In the genomic region with DNA sequence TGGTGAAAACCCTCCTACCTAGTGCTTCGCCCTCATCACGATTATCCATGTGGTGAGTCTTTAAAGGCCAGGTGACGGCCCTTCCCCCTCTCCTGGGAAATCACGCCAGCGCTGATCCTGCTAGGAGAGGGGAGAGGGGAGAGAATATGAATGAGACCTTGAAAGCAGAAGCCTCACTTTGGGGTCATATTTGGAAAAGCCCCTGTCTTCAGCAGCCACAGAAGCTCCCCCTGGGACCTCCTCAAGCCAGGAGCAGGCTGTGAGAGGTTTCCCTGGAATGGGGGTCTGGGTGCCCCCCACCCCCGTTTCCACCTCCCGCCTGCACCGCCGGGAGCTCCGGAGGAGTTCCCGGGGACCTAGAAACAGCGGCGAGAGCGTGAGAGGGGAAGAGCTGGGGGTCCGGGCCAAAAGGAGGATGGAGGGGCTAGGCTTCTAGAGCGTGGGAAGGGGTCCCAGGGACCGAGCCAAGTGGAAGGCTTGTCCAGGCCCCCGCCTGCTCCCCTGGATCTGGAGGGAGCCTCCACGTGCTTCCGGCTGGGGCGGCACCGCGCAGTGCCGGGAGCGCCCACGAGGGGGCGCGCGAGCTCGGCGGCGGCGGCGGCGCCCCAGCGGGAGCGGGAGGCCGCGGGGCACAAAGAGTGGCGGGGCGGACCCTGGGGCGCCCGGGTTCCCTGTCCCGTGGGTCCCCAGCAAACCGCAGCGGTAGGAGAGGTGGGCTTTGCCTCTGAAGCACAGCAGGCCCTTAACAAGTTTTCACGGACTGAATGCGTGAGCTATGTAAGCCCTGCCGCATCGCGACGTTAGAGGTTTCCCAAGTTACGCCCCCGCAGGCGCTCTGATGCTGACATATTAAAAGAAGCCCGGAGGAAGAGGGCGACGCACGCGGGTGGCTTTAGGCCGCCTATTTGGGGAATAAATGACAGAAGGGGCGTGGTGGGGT, we compare ENCODE assay signal across 1 cellular context.
A peak's percentile ranks its signal among the peaks of the same experiment; 100 is the strongest.
TF ChIP-seq lines count a peak whose summit lies in the region.

No MANE protein-coding gene starts in this region.

TF ChIP-seq in HepG2, 621 proteins besides CTCF, POLR2A, EP300 and RAD21 (continued from another document and continues in another):
- TF ChIP-seq, protein P1, sequence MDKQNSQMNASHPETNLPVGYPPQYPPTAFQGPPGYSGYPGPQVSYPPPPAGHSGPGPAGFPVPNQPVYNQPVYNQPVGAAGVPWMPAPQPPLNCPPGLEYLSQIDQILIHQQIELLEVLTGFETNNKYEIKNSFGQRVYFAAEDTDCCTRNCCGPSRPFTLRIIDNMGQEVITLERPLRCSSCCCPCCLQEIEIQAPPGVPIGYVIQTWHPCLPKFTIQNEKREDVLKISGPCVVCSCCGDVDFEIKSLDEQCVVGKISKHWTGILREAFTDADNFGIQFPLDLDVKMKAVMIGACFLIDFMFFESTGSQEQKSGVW (CRISPR knock-in tag; IDR thresholded peaks at IDR 0.05; ENCODE audit: borderline replicate concordance), result no peak
- TF ChIP-seq, protein P2, sequence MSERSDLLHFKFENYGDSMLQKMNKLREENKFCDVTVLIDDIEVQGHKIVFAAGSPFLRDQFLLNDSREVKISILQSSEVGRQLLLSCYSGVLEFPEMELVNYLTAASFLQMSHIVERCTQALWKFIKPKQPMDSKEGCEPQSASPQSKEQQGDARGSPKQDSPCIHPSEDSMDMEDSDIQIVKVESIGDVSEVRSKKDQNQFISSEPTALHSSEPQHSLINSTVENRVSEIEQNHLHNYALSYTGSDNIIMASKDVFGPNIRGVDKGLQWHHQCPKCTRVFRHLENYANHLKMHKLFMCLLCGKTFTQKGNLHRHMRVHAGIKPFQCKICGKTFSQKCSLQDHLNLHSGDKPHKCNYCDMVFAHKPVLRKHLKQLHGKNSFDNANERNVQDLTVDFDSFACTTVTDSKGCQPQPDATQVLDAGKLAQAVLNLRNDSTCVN (CRISPR knock-in tag; IDR thresholded peaks at IDR 0.05; ENCODE audit: borderline replicate concordance), result no peak
- TF ChIP-seq, protein P3, sequence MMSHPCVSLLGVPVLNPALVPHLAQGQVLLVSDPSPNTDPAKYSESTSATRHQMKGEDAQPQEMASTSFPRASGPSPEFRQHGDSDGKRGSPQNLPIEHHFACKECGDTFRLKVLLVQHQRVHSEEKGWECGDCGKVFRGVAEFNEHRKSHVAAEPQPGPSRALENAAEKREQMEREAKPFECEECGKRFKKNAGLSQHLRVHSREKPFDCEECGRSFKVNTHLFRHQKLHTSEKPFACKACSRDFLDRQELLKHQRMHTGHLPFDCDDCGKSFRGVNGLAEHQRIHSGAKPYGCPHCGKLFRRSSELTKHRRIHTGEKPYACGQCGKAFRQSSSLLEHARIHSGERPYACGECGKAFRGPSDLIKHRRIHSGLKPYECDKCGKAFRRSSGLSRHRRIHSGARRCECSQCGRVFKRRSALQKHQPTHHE (CRISPR knock-in tag; IDR thresholded peaks at IDR 0.05; ENCODE audit: borderline replicate concordance), result 0 out of 2 replicates have a peak, but pooled peaks have one; percentile 34
- no peak for TF ChIP-seq ADNP (CRISPR knock-in tag; IDR thresholded peaks at IDR 0.05)
- TF ChIP-seq POLR2AphosphoS2 (IDR thresholded peaks at IDR 0.05; ENCODE audit: low read depth, low read length), result no peak
- no peak for TF ChIP-seq REL (CRISPR knock-in tag; conservative IDR thresholded peaks at IDR 0.05)
- TF ChIP-seq ZNF777 (CRISPR knock-in tag; IDR thresholded peaks at IDR 0.05), result peak; percentile 59
- no peak for TF ChIP-seq HNF4G (IDR thresholded peaks at IDR 0.05; ENCODE audit: borderline replicate concordance, low read depth, low read length)
- TF ChIP-seq HNF4G (CRISPR knock-in tag; IDR thresholded peaks at IDR 0.05; ENCODE audit: borderline replicate concordance, low read depth), result no peak
- peak; percentile 54; the same call in 1 of the 2 replicates for TF ChIP-seq SALL2 (CRISPR knock-in tag; IDR thresholded peaks at IDR 0.05)
- TF ChIP-seq, protein P4, sequence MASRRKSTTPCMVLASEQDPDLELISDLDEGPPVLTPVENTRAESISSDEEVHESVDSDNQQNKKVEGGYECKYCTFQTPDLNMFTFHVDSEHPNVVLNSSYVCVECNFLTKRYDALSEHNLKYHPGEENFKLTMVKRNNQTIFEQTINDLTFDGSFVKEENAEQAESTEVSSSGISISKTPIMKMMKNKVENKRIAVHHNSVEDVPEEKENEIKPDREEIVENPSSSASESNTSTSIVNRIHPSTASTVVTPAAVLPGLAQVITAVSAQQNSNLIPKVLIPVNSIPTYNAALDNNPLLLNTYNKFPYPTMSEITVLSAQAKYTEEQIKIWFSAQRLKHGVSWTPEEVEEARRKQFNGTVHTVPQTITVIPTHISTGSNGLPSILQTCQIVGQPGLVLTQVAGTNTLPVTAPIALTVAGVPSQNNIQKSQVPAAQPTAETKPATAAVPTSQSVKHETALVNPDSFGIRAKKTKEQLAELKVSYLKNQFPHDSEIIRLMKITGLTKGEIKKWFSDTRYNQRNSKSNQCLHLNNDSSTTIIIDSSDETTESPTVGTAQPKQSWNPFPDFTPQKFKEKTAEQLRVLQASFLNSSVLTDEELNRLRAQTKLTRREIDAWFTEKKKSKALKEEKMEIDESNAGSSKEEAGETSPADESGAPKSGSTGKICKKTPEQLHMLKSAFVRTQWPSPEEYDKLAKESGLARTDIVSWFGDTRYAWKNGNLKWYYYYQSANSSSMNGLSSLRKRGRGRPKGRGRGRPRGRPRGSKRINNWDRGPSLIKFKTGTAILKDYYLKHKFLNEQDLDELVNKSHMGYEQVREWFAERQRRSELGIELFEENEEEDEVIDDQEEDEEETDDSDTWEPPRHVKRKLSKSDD (CRISPR knock-in tag; IDR thresholded peaks at IDR 0.05; ENCODE audit: low read depth), result no peak
- TF ChIP-seq ZNF557 (CRISPR knock-in tag; IDR thresholded peaks at IDR 0.05), result no peak
- TF ChIP-seq FOXC1 (CRISPR knock-in tag; IDR thresholded peaks at IDR 0.05; ENCODE audit: borderline replicate concordance), result 0 out of 2 replicates have a peak, but pooled peaks have one; percentile 26
- TF ChIP-seq KAT8 (CRISPR knock-in tag; IDR thresholded peaks at IDR 0.05), result no peak
- no peak for TF ChIP-seq RXRA (CRISPR knock-in tag; IDR thresholded peaks at IDR 0.05)
- TF ChIP-seq, protein P5, sequence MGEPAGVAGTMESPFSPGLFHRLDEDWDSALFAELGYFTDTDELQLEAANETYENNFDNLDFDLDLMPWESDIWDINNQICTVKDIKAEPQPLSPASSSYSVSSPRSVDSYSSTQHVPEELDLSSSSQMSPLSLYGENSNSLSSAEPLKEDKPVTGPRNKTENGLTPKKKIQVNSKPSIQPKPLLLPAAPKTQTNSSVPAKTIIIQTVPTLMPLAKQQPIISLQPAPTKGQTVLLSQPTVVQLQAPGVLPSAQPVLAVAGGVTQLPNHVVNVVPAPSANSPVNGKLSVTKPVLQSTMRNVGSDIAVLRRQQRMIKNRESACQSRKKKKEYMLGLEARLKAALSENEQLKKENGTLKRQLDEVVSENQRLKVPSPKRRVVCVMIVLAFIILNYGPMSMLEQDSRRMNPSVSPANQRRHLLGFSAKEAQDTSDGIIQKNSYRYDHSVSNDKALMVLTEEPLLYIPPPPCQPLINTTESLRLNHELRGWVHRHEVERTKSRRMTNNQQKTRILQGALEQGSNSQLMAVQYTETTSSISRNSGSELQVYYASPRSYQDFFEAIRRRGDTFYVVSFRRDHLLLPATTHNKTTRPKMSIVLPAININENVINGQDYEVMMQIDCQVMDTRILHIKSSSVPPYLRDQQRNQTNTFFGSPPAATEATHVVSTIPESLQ (CRISPR knock-in tag; conservative IDR thresholded peaks at IDR 0.05), result no peak
- TF ChIP-seq ZC3H4 (CRISPR knock-in tag; IDR thresholded peaks at IDR 0.05; ENCODE audit: borderline replicate concordance), result no peak
- TF ChIP-seq ZNF207 (IDR thresholded peaks at IDR 0.05; ENCODE audit: borderline replicate concordance), result no peak
- no peak for TF ChIP-seq ZNF251 (CRISPR knock-in tag; IDR thresholded peaks at IDR 0.05)
- TF ChIP-seq SP4 (CRISPR knock-in tag; IDR thresholded peaks at IDR 0.05), result peak; percentile 41; the same call in 1 of the 2 replicates
- TF ChIP-seq, protein P6, sequence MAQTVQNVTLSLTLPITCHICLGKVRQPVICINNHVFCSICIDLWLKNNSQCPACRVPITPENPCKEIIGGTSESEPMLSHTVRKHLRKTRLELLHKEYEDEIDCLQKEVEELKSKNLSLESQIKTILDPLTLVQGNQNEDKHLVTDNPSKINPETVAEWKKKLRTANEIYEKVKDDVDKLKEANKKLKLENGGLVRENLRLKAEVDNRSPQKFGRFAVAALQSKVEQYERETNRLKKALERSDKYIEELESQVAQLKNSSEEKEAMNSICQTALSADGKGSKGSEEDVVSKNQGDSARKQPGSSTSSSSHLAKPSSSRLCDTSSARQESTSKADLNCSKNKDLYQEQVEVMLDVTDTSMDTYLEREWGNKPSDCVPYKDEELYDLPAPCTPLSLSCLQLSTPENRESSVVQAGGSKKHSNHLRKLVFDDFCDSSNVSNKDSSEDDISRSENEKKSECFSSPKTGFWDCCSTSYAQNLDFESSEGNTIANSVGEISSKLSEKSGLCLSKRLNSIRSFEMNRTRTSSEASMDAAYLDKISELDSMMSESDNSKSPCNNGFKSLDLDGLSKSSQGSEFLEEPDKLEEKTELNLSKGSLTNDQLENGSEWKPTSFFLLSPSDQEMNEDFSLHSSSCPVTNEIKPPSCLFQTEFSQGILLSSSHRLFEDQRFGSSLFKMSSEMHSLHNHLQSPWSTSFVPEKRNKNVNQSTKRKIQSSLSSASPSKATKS (CRISPR knock-in tag; IDR thresholded peaks at IDR 0.05), result no peak
- no peak for TF ChIP-seq ZNF709 (CRISPR knock-in tag; IDR thresholded peaks at IDR 0.05)
- peak; percentile 66; the same call in 1 of the 2 replicates for TF ChIP-seq RNF2 (conservative IDR thresholded peaks at IDR 0.05; ENCODE audit: low read depth)
- TF ChIP-seq AGO2 (optimal IDR thresholded peaks at IDR 0.05; ENCODE audit: low read depth, low read length), result no peak
- no peak for TF ChIP-seq HIVEP1 (CRISPR knock-in tag; IDR thresholded peaks at IDR 0.05)
- no peak for TF ChIP-seq ISX (CRISPR knock-in tag; conservative IDR thresholded peaks at IDR 0.05)
- TF ChIP-seq ZNF136 (CRISPR knock-in tag; IDR thresholded peaks at IDR 0.05; ENCODE audit: low read depth), result no peak
- TF ChIP-seq SATB2 (CRISPR knock-in tag; IDR thresholded peaks at IDR 0.05), result no peak
- no peak for TF ChIP-seq ZBTB1 (CRISPR knock-in tag; IDR thresholded peaks at IDR 0.05; ENCODE audit: borderline replicate concordance)
- TF ChIP-seq ZSCAN25 (CRISPR knock-in tag; IDR thresholded peaks at IDR 0.05), result no peak
- TF ChIP-seq ZNF674 (CRISPR knock-in tag; IDR thresholded peaks at IDR 0.05; ENCODE audit: low read depth), result no peak
- TF ChIP-seq, protein P7, sequence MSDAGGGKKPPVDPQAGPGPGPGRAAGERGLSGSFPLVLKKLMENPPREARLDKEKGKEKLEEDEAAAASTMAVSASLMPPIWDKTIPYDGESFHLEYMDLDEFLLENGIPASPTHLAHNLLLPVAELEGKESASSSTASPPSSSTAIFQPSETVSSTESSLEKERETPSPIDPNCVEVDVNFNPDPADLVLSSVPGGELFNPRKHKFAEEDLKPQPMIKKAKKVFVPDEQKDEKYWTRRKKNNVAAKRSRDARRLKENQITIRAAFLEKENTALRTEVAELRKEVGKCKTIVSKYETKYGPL (CRISPR knock-in tag; IDR thresholded peaks at IDR 0.05), result no peak
- TF ChIP-seq, protein P8, sequence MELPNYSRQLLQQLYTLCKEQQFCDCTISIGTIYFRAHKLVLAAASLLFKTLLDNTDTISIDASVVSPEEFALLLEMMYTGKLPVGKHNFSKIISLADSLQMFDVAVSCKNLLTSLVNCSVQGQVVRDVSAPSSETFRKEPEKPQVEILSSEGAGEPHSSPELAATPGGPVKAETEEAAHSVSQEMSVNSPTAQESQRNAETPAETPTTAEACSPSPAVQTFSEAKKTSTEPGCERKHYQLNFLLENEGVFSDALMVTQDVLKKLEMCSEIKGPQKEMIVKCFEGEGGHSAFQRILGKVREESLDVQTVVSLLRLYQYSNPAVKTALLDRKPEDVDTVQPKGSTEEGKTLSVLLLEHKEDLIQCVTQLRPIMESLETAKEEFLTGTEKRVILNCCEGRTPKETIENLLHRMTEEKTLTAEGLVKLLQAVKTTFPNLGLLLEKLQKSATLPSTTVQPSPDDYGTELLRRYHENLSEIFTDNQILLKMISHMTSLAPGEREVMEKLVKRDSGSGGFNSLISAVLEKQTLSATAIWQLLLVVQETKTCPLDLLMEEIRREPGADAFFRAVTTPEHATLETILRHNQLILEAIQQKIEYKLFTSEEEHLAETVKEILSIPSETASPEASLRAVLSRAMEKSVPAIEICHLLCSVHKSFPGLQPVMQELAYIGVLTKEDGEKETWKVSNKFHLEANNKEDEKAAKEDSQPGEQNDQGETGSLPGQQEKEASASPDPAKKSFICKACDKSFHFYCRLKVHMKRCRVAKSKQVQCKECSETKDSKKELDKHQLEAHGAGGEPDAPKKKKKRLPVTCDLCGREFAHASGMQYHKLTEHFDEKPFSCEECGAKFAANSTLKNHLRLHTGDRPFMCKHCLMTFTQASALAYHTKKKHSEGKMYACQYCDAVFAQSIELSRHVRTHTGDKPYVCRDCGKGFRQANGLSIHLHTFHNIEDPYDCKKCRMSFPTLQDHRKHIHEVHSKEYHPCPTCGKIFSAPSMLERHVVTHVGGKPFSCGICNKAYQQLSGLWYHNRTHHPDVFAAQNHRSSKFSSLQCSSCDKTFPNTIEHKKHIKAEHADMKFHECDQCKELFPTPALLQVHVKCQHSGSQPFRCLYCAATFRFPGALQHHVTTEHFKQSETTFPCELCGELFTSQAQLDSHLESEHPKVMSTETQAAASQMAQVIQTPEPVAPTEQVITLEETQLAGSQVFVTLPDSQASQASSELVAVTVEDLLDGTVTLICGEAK (IDR thresholded peaks at IDR 0.05), result no peak
- TF ChIP-seq, protein P8 (CRISPR knock-in tag; IDR thresholded peaks at IDR 0.05), result no peak
- TF ChIP-seq MTF1 (CRISPR knock-in tag; IDR thresholded peaks at IDR 0.05), result no peak
- TF ChIP-seq DMAP1 (CRISPR knock-in tag; IDR thresholded peaks at IDR 0.05), result no peak
- TF ChIP-seq ELF1 (CRISPR knock-in tag; IDR thresholded peaks at IDR 0.05), result peak; percentile 53
